In genomic region chr11:94583885-94584500, GRCh38 we compare ENCODE assay signal across 1 cellular context.
A peak's percentile ranks its signal among the peaks of the same experiment; 100 is the strongest.
TF ChIP-seq lines count a peak whose summit lies in the region.

No MANE protein-coding gene starts in this region.

TF ChIP-seq in GM12878, 131 proteins besides CTCF, POLR2A, EP300 and RAD21 (continued from another document):
- TF ChIP-seq ZNF217 (IDR thresholded peaks at IDR 0.05): no peak
- no peak for TF ChIP-seq E2F4 (IDR thresholded peaks at IDR 0.05; ENCODE audit: low read depth, low read length)
- no peak for TF ChIP-seq CHD4 (IDR thresholded peaks at IDR 0.05)
- no peak for TF ChIP-seq SUPT20H (IDR thresholded peaks at IDR 0.05; ENCODE audit: borderline replicate concordance, control insufficient read depth, low read depth, low read length)
- no peak for TF ChIP-seq SMAD5 (IDR thresholded peaks at IDR 0.05; ENCODE audit: low read depth)
- no peak for TF ChIP-seq TAF1 (IDR thresholded peaks at IDR 0.05; ENCODE audit: borderline replicate concordance, low read depth, low read length)
- peak; percentile 14 for TF ChIP-seq CUX1 (IDR thresholded peaks at IDR 0.05; ENCODE audit: insufficient replicate concordance, low read depth, low read length)
- no peak for TF ChIP-seq SRF (IDR thresholded peaks at IDR 0.05; ENCODE audit: low read depth in 2 of 2, low read length in 2 of 2)
- TF ChIP-seq NBN (IDR thresholded peaks at IDR 0.05): peak; percentile 25; the same call in 1 of the 2 replicates
- no peak for TF ChIP-seq POU2F2 (IDR thresholded peaks at IDR 0.05; ENCODE audit: borderline replicate concordance, low read depth, low read length)
- TF ChIP-seq ETV6 (conservative IDR thresholded peaks at IDR 0.05 in 1 of 2, IDR thresholded peaks at IDR 0.05 in 1 of 2; ENCODE audit: borderline replicate concordance in 1 of 2, low read depth in 1 of 2): no peak
- TF ChIP-seq MEF2A (IDR thresholded peaks at IDR 0.05; ENCODE audit: insufficient read depth, low read depth, low read length): no peak
- 0 out of 2 replicates have a peak, but pooled peaks have one; percentile 16 for TF ChIP-seq ZNF24 (IDR thresholded peaks at IDR 0.05)
- TF ChIP-seq FOXM1 (IDR thresholded peaks at IDR 0.05; ENCODE audit: low read depth, low read length): peak; percentile 75
- peak; percentile 73 to 78; a peak in 3 of 4 replicates for TF ChIP-seq IKZF2 (IDR thresholded peaks at IDR 0.05)
- TF ChIP-seq ATF2 (IDR thresholded peaks at IDR 0.05; ENCODE audit: low read length): peak; percentile 83
- no peak for TF ChIP-seq TCF7 (IDR thresholded peaks at IDR 0.05; ENCODE audit: borderline replicate concordance)
- TF ChIP-seq NFIC (IDR thresholded peaks at IDR 0.05; ENCODE audit: low read depth, low read length): peak; percentile 65
- TF ChIP-seq YBX1 (IDR thresholded peaks at IDR 0.05): no peak
- TF ChIP-seq EGR1 (IDR thresholded peaks at IDR 0.05; ENCODE audit: borderline replicate concordance in 1 of 2, low read depth in 2 of 2, low read length in 2 of 2): no peak
- peak; percentile 81 for TF ChIP-seq NR2F1 (conservative IDR thresholded peaks at IDR 0.05)
- TF ChIP-seq CHD2 (IDR thresholded peaks at IDR 0.05; ENCODE audit: borderline replicate concordance, low read depth, low read length): peak; percentile 58; the same call in 1 of the 2 replicates
- peak; percentile 85 for TF ChIP-seq IKZF1 (conservative IDR thresholded peaks at IDR 0.05)
- TF ChIP-seq, protein P1, sequence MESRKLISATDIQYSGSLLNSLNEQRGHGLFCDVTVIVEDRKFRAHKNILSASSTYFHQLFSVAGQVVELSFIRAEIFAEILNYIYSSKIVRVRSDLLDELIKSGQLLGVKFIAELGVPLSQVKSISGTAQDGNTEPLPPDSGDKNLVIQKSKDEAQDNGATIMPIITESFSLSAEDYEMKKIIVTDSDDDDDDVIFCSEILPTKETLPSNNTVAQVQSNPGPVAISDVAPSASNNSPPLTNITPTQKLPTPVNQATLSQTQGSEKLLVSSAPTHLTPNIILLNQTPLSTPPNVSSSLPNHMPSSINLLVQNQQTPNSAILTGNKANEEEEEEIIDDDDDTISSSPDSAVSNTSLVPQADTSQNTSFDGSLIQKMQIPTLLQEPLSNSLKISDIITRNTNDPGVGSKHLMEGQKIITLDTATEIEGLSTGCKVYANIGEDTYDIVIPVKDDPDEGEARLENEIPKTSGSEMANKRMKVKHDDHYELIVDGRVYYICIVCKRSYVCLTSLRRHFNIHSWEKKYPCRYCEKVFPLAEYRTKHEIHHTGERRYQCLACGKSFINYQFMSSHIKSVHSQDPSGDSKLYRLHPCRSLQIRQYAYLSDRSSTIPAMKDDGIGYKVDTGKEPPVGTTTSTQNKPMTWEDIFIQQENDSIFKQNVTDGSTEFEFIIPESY (IDR thresholded peaks at IDR 0.05): no peak
- peak; percentile 51; the same call in 1 of the 2 replicates for TF ChIP-seq PAX5 (IDR thresholded peaks at IDR 0.05; ENCODE audit: borderline replicate concordance, low read depth, low read length)
- peak; percentile 75 for TF ChIP-seq SMAD1 (IDR thresholded peaks at IDR 0.05; ENCODE audit: low read depth, partially characterized antibody)
- TF ChIP-seq BACH1 (IDR thresholded peaks at IDR 0.05; ENCODE audit: borderline replicate concordance): no peak
- TF ChIP-seq TBL1XR1 (IDR thresholded peaks at IDR 0.05; ENCODE audit: low read depth, low read length): no peak
- TF ChIP-seq MYB (IDR thresholded peaks at IDR 0.05; ENCODE audit: borderline replicate concordance, low read depth, low read length): no peak
- TF ChIP-seq, protein P2, sequence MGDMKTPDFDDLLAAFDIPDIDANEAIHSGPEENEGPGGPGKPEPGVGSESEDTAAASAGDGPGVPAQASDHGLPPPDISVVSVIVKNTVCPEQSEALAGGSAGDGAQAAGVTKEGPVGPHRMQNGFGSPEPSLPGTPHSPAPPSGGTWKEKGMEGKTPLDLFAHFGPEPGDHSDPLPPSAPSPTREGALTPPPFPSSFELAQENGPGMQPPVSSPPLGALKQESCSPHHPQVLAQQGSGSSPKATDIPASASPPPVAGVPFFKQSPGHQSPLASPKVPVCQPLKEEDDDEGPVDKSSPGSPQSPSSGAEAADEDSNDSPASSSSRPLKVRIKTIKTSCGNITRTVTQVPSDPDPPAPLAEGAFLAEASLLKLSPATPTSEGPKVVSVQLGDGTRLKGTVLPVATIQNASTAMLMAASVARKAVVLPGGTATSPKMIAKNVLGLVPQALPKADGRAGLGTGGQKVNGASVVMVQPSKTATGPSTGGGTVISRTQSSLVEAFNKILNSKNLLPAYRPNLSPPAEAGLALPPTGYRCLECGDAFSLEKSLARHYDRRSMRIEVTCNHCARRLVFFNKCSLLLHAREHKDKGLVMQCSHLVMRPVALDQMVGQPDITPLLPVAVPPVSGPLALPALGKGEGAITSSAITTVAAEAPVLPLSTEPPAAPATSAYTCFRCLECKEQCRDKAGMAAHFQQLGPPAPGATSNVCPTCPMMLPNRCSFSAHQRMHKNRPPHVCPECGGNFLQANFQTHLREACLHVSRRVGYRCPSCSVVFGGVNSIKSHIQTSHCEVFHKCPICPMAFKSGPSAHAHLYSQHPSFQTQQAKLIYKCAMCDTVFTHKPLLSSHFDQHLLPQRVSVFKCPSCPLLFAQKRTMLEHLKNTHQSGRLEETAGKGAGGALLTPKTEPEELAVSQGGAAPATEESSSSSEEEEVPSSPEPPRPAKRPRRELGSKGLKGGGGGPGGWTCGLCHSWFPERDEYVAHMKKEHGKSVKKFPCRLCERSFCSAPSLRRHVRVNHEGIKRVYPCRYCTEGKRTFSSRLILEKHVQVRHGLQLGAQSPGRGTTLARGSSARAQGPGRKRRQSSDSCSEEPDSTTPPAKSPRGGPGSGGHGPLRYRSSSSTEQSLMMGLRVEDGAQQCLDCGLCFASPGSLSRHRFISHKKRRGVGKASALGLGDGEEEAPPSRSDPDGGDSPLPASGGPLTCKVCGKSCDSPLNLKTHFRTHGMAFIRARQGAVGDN (IDR thresholded peaks at IDR 0.05): peak; percentile 74
- TF ChIP-seq, protein P3, sequence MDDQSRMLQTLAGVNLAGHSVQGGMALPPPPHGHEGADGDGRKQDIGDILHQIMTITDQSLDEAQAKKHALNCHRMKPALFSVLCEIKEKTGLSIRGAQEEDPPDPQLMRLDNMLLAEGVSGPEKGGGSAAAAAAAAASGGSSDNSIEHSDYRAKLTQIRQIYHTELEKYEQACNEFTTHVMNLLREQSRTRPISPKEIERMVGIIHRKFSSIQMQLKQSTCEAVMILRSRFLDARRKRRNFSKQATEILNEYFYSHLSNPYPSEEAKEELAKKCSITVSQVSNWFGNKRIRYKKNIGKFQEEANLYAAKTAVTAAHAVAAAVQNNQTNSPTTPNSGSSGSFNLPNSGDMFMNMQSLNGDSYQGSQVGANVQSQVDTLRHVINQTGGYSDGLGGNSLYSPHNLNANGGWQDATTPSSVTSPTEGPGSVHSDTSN (IDR thresholded peaks at IDR 0.05; ENCODE audit: insufficient replicate concordance, low read depth, low read length): no peak
- TF ChIP-seq, protein P4, sequence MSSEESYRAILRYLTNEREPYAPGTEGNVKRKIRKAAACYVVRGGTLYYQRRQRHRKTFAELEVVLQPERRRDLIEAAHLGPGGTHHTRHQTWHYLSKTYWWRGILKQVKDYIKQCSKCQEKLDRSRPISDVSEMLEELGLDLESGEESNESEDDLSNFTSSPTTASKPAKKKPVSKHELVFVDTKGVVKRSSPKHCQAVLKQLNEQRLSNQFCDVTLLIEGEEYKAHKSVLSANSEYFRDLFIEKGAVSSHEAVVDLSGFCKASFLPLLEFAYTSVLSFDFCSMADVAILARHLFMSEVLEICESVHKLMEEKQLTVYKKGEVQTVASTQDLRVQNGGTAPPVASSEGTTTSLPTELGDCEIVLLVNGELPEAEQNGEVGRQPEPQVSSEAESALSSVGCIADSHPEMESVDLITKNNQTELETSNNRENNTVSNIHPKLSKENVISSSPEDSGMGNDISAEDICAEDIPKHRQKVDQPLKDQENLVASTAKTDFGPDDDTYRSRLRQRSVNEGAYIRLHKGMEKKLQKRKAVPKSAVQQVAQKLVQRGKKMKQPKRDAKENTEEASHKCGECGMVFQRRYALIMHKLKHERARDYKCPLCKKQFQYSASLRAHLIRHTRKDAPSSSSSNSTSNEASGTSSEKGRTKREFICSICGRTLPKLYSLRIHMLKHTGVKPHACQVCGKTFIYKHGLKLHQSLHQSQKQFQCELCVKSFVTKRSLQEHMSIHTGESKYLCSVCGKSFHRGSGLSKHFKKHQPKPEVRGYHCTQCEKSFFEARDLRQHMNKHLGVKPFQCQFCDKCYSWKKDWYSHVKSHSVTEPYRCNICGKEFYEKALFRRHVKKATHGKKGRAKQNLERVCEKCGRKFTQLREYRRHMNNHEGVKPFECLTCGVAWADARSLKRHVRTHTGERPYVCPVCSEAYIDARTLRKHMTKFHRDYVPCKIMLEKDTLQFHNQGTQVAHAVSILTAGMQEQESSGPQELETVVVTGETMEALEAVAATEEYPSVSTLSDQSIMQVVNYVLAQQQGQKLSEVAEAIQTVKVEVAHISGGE (CRISPR knock-in tag; IDR thresholded peaks at IDR 0.05): no peak
- TF ChIP-seq RB1 (IDR thresholded peaks at IDR 0.05; ENCODE audit: borderline replicate concordance): no peak
- TF ChIP-seq, protein P5, sequence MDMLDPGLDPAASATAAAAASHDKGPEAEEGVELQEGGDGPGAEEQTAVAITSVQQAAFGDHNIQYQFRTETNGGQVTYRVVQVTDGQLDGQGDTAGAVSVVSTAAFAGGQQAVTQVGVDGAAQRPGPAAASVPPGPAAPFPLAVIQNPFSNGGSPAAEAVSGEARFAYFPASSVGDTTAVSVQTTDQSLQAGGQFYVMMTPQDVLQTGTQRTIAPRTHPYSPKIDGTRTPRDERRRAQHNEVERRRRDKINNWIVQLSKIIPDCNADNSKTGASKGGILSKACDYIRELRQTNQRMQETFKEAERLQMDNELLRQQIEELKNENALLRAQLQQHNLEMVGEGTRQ (IDR thresholded peaks at IDR 0.05; ENCODE audit: borderline replicate concordance, low read depth, low read length): no peak
